ENCODE assay signal across 33 cellular contexts in genomic region chr2:76175295-76175694, GRCh38.
DNase-seq lines count a peak whose midpoint lies in the region; ATAC-seq, FAIRE-seq and TF ChIP-seq lines count a peak whose summit lies in the region.
"Had no signal": no experiment of that assay in that cellular context is flagged by ENCODE, and none has a peak within 500 bp of the region (broad histone marks: within the 10 kb centered on the region; RNA-seq: fewer than 3 reads in every experiment).

No MANE protein-coding gene starts in this region.

- no peaks in the 10 kb centered on the region for H4K20me1 ChIP-seq in HepG2 (ENCODE audit: insufficient read depth, low read length)
- H4K20me1 ChIP-seq: BLaER1; BLaER1 treated with 17β-estradiol and CSF1 and Interleukin-3, amounts not matched to agents 10 nM and 100 nM had no signal

- H3K27me3 ChIP-seq in HepG2 (ENCODE audit: control insufficient read depth in 1 of 2, insufficient read depth in 2 of 2, low read length in 2 of 2) (no peaks in the 10 kb centered on the region), right lobe of liver (no peaks in the 10 kb centered on the region), ovary (no peaks in the 10 kb centered on the region), stomach (no peaks in the 10 kb centered on the region)
- H3K27me3 ChIP-seq: BE2C; BLaER1; BLaER1 treated with 17β-estradiol and CSF1 and Interleukin-3, amounts not matched to agents 10 nM and 100 nM had no signal

- TF ChIP-seq RAD21 in HepG2 (CRISPR knock-in tag; IDR thresholded peaks at IDR 0.05), result no peak

- in situ Hi-C loops in HepG2 (cut with HindIII; ENCODE audit: extremely low pct_ligation_motif_present, low pct_unique_long_range_greater_than_20kb), result no loop called here

- no peak for DNase-seq in HepG2 (ENCODE audit: low spot score)
- no peak for DNase-seq in right lobe of liver
- peak; percentile 68 for DNase-seq in NCI-H82 (lab: John Stamatoyannopoulos, UW)
- DNase-seq in NCI-H82 treated with DMSO at 0.1 percent for 48 hours (lab: John Stamatoyannopoulos, UW; ENCODE audit: unreplicated experiment), result peak; percentile 46
- DNase-seq in ovary, result no peak
- DNase-seq in stomach, result no peak
- DNase-seq: 8988T; ACHN; AML-193; BE2C; C1 segment of cervical spinal cord; Caco-2; Calu3; CD4-positive, alpha-beta memory T cell; CD4-positive, alpha-beta T cell; CD4-positive, CD25-positive, alpha-beta regulatory T cell; CD8-positive, alpha-beta memory T cell; CD8-positive, alpha-beta T cell; COR-L47; DMS 273 treated with DMSO at 0.1 percent for 48 hours; DMS153; DMS53; DMS79; DMS79 treated with DMSO at 0.1 percent for 48 hours; DND-41; EL had no signal

- TF ChIP-seq CTCF in HepG2 (CRISPR knock-in tag; IDR thresholded peaks at IDR 0.05) (no peak), right lobe of liver (IDR thresholded peaks at IDR 0.05) (no peak), ovary (IDR thresholded peaks at IDR 0.05) (no peak), stomach (IDR thresholded peaks at IDR 0.05) (no peak)

- CTCF ChIA-PET in HepG2 (lab: Yijun Ruan, JAX; ENCODE audit: low intra/inter-chr PET ratio, low total read pairs), result no interaction called here

- H3K4me3 ChIP-seq in HepG2 (replicated peaks in 1 of 3; ENCODE audit: insufficient read depth in 1 of 3, low read depth in 2 of 3, low read length in 3 of 3), result no peak overlapping the region
- H3K4me3 ChIP-seq in right lobe of liver, result no peak overlapping the region
- no peak overlapping the region for H3K4me3 ChIP-seq in ovary
- H3K4me3 ChIP-seq in stomach, result no peak overlapping the region
- H3K4me3 ChIP-seq: A549; BLaER1; BLaER1 treated with 17β-estradiol and CSF1 and Interleukin-3, amounts not matched to agents 10 nM and 100 nM had no signal

- no peak for ATAC-seq in HepG2
- no peak for ATAC-seq in right lobe of liver
- ATAC-seq: A549; CD8-positive, alpha-beta T cell had no signal

- intact Hi-C loops in HepG2 (cut with micrococcal nuclease; ENCODE audit: unreplicated experiment) (no loop called here), right lobe of liver (cut with DNase I) (no loop called here), ovary (cut with DNase I) (no loop called here), stomach (cut with DNase I; ENCODE audit: low total_unique reads) (no loop called here)

- H3K9me3 ChIP-seq in HepG2 (ENCODE audit: low read length), result peaks cover 38% of the 10 kb centered on the region
- no peaks in the 10 kb centered on the region for H3K9me3 ChIP-seq in right lobe of liver
- H3K9me3 ChIP-seq in ovary, result no peaks in the 10 kb centered on the region
- peaks cover 0 to 47% (median 15%) of the 10 kb centered on the region in 4 donors for H3K9me3 ChIP-seq in stomach
- H3K9me3 ChIP-seq: BE2C had no signal

- no peaks in the 10 kb centered on the region for H3K79me2 ChIP-seq in HepG2 (ENCODE audit: insufficient read depth, low read length)

- TF ChIP-seq POLR2A in HepG2 (IDR thresholded peaks at IDR 0.05; ENCODE audit: insufficient read depth in 1 of 2, low read depth in 2 of 2, low read length in 2 of 2), result no peak
- TF ChIP-seq POLR2A in right lobe of liver (IDR thresholded peaks at IDR 0.05), result no peak
- TF ChIP-seq POLR2A in ovary (IDR thresholded peaks at IDR 0.05), result no peak
- TF ChIP-seq POLR2A in stomach (IDR thresholded peaks at IDR 0.05), result no peak

- H3K27ac ChIP-seq in HepG2 (ENCODE audit: extremely low read length, insufficient read depth, low read length) (no peak overlapping the region), right lobe of liver (no peak overlapping the region), ovary (no peak overlapping the region), stomach (no peak overlapping the region)
- H3K27ac ChIP-seq: 22Rv1; A549; BLaER1; BLaER1 treated with 17β-estradiol and CSF1 and Interleukin-3, amounts not matched to agents 10 nM and 100 nM; C4-2B had no signal

- WGBS in HepG2 (ENCODE audit: low lambda C conversion rate), result 60% methylated on average over 3 of the region's 3 CpGs
- 55% methylated on average over 3 of the region's 3 CpGs for WGBS in right lobe of liver (ENCODE audit: insufficient coverage, low coverage, low lambda C conversion rate, missing lambda C conversion rate)
- WGBS in ovary, 3 donors, result 77 to 86% (median 81%) methylated on average over 3 of the region's 3 CpGs
- WGBS in stomach, 5 donors, result 62 to 87% (median 82%) methylated on average over 3 of the region's 3 CpGs

- no peak overlapping the region for H3K4me2 ChIP-seq in HepG2 (ENCODE audit: low read depth, low read length)
- H3K4me2 ChIP-seq: A549; BLaER1; BLaER1 treated with 17β-estradiol and CSF1 and Interleukin-3, amounts not matched to agents 10 nM and 100 nM had no signal

- FAIRE-seq in HepG2 (lab: Jason Lieb, UNC), result no peak
- FAIRE-seq: A204.1, A549, D721Med had no signal

- no TSS peak for BruUV-seq in HepG2 (replicated peaks; lab: Mats Ljungman, UMichigan)

- no peak for TF ChIP-seq EP300 in HepG2 (IDR thresholded peaks at IDR 0.05; ENCODE audit: low read depth in 2 of 2, low read length in 2 of 2)
- TF ChIP-seq EP300 in HepG2 (CRISPR knock-in tag; IDR thresholded peaks at IDR 0.05; ENCODE audit: borderline replicate concordance), result no peak
- TF ChIP-seq EP300 in ovary (IDR thresholded peaks at IDR 0.05), result no peak
- TF ChIP-seq EP300 in stomach (IDR thresholded peaks at IDR 0.05), result no peak

- H2AFZ ChIP-seq in HepG2 (ENCODE audit: low read length), result no peak overlapping the region

- no peak overlapping the region for H3K9ac ChIP-seq in HepG2 (ENCODE audit: insufficient read depth, low read depth, low read length)
- H3K9ac ChIP-seq: BLaER1; BLaER1 treated with 17β-estradiol and CSF1 and Interleukin-3, amounts not matched to agents 10 nM and 100 nM had no signal

- no peaks in the 10 kb centered on the region for H3K36me3 ChIP-seq in HepG2 (replicated peaks in 1 of 2; ENCODE audit: control insufficient read depth in 1 of 2, insufficient read depth in 2 of 2, low read length in 2 of 2)
- H3K36me3 ChIP-seq in right lobe of liver, result no peaks in the 10 kb centered on the region
- no peaks in the 10 kb centered on the region for H3K36me3 ChIP-seq in ovary
- H3K36me3 ChIP-seq in stomach, result no peaks in the 10 kb centered on the region
- H3K36me3 ChIP-seq: BE2C; BLaER1; BLaER1 treated with 17β-estradiol and CSF1 and Interleukin-3, amounts not matched to agents 10 nM and 100 nM had no signal

- H3K4me1 ChIP-seq in HepG2 (ENCODE audit: insufficient read depth, low read length) (peaks cover 40% of the 10 kb centered on the region), right lobe of liver (no peaks in the 10 kb centered on the region), ovary (ENCODE audit: insufficient read depth) (no peaks in the 10 kb centered on the region), stomach (no peaks in the 10 kb centered on the region)
- H3K4me1 ChIP-seq: A549; BE2C; BLaER1; BLaER1 treated with 17β-estradiol and CSF1 and Interleukin-3, amounts not matched to agents 10 nM and 100 nM had no signal

- POLR2A ChIA-PET in HepG2 (lab: Yijun Ruan, JAX), result no interaction called here

TF ChIP-seq in HepG2, 621 proteins besides CTCF, POLR2A, EP300 and RAD21 (continues in another document):
- TF ChIP-seq ZBTB49 (CRISPR knock-in tag; IDR thresholded peaks at IDR 0.05; ENCODE audit: borderline replicate concordance) (no peak), ZNF564 (CRISPR knock-in tag; IDR thresholded peaks at IDR 0.05) (peak; percentile 97), ATF4 (CRISPR knock-in tag; IDR thresholded peaks at IDR 0.05) (no peak), SKIL (CRISPR knock-in tag; IDR thresholded peaks at IDR 0.05; ENCODE audit: borderline replicate concordance) (no peak), ZNF740 (CRISPR knock-in tag; IDR thresholded peaks at IDR 0.05) (no peak), NFIC (IDR thresholded peaks at IDR 0.05; ENCODE audit: low read length) (no peak), GABPB1 (CRISPR knock-in tag; IDR thresholded peaks at IDR 0.05) (no peak)

Comparison
In these comparisons a context has a peak if more than half of its experiments do, and no peak if none do; other contexts are left out.
1. DNase-seq: peak in NCI-H82 (single experiment) and NCI-H82 treated with DMSO at 0.1 percent for 48 hours (single experiment); none in HepG2 (single experiment), right lobe of liver (0 of 3), ovary (0 of 5) and stomach (single experiment).